Comparison of ENCODE assay signal across 19 cellular contexts in genomic region chr11:1792461-1792860, GRCh38. TPM values are rescaled to one million over a fixed set of nuclear protein-coding genes. Genes with fewer than 3 reads are reported as not detected.
DNase-seq lines count a peak whose midpoint lies in the region; ATAC-seq and TF ChIP-seq lines count a peak whose summit lies in the region.
"Had no signal": no experiment of that assay in that cellular context is flagged by ENCODE, and none has a peak within 500 bp of the region (broad histone marks: within the 10 kb centered on the region; RNA-seq: fewer than 3 reads in every experiment).

No MANE protein-coding gene starts in this region.

- H3K4me1 Mint-ChIP-seq in activated CD4-positive, alpha-beta memory T cell treated with anti-CD3 and anti-CD28 coated beads, Interleukin-2, amount 10 ng/mL, durations not matched to agents 7 days and 5 days: peaks cover 14% of the 10 kb centered on the region
- peaks cover 2% of the 10 kb centered on the region for H3K4me1 Mint-ChIP-seq in activated CD4-positive, alpha-beta memory T cell treated with anti-CD3 and anti-CD28 coated beads for 36 hours (ENCODE audit: low read depth)
- H3K4me1 Mint-ChIP-seq in activated naive CD8-positive, alpha-beta T cell treated with anti-CD3 and anti-CD28 coated beads for 36 hours: peaks cover 3% of the 10 kb centered on the region
- H3K4me1 Mint-ChIP-seq: neural crest cell had no signal

- H3K4me3 Mint-ChIP-seq in activated CD4-positive, alpha-beta memory T cell treated with anti-CD3 and anti-CD28 coated beads, Interleukin-2, amount 10 ng/mL, durations not matched to agents 7 days and 5 days: peak overlapping the region; percentile 42
- H3K4me3 Mint-ChIP-seq in activated CD4-positive, alpha-beta memory T cell treated with anti-CD3 and anti-CD28 coated beads for 36 hours: no peak overlapping the region
- peak overlapping the region; percentile 72 for H3K4me3 Mint-ChIP-seq in activated naive CD8-positive, alpha-beta T cell treated with anti-CD3 and anti-CD28 coated beads for 36 hours
- H3K4me3 Mint-ChIP-seq: neural crest cell; stimulated activated memory B cell treated with anti-CD40 and anti-IgM and Interleukin-4, amounts not matched to agents 10 μg/mL and 1 μg/mL and 100 μg/mL, for 72 hours had no signal

- POLR2A ChIA-PET in activated CD4-positive, alpha-beta memory T cell treated with anti-CD3 and anti-CD28 coated beads, Interleukin-2, amount 10 ng/mL, durations not matched to agents 7 days and 5 days (lab: Charles Lee): no interaction called here
- POLR2A ChIA-PET in activated CD4-positive, alpha-beta memory T cell treated with anti-CD3 and anti-CD28 coated beads for 36 hours (lab: Charles Lee): no interaction called here

- no peaks in the 10 kb centered on the region for H3K4me1 ChIP-seq in ascending aorta
- H3K4me1 ChIP-seq: BE2C, gastrocnemius medialis had no signal

- no peaks in the 10 kb centered on the region for H3K36me3 ChIP-seq in ascending aorta
- H3K36me3 ChIP-seq: BE2C, gastrocnemius medialis, transverse colon had no signal

- H3K36me3 Mint-ChIP-seq in activated CD4-positive, alpha-beta memory T cell treated with anti-CD3 and anti-CD28 coated beads, Interleukin-2, amount 10 ng/mL, durations not matched to agents 7 days and 5 days (ENCODE audit: low read depth): no peaks in the 10 kb centered on the region
- peaks cover 3% of the 10 kb centered on the region for H3K36me3 Mint-ChIP-seq in activated CD4-positive, alpha-beta memory T cell treated with anti-CD3 and anti-CD28 coated beads for 36 hours
- peaks cover 6% of the 10 kb centered on the region for H3K36me3 Mint-ChIP-seq in activated naive CD8-positive, alpha-beta T cell treated with anti-CD3 and anti-CD28 coated beads for 36 hours
- H3K36me3 Mint-ChIP-seq: stimulated activated memory B cell treated with anti-CD40 and anti-IgM and Interleukin-4, amounts not matched to agents 10 μg/mL and 1 μg/mL and 100 μg/mL, for 72 hours had no signal

- intact Hi-C loops in activated CD4-positive, alpha-beta memory T cell treated with anti-CD3 and anti-CD28 coated beads for 36 hours (cut with micrococcal nuclease): loop anchor here (10.0 kb wide), 1 partner anchor 88 kb away; no protein-coding TSS in a partner anchor
- intact Hi-C loops in sciatic nerve (cut with DNase I): no loop called here
- intact Hi-C loops in ascending aorta (cut with DNase I): no loop called here

- no peak overlapping the region for H3K4me3 ChIP-seq in ascending aorta
- H3K4me3 ChIP-seq: gastrocnemius medialis, transverse colon had no signal

- peak overlapping the region; percentile 67 for H3K27ac Mint-ChIP-seq in activated CD4-positive, alpha-beta memory T cell treated with anti-CD3 and anti-CD28 coated beads, Interleukin-2, amount 10 ng/mL, durations not matched to agents 7 days and 5 days
- H3K27ac Mint-ChIP-seq in activated CD4-positive, alpha-beta memory T cell treated with anti-CD3 and anti-CD28 coated beads for 36 hours: no peak overlapping the region
- H3K27ac Mint-ChIP-seq in activated naive CD8-positive, alpha-beta T cell treated with anti-CD3 and anti-CD28 coated beads for 36 hours: no peak overlapping the region
- H3K27ac Mint-ChIP-seq: stimulated activated memory B cell treated with anti-CD40 and anti-IgM and Interleukin-4, amounts not matched to agents 10 μg/mL and 1 μg/mL and 100 μg/mL, for 72 hours had no signal

- no peak for ATAC-seq in sciatic nerve
- ATAC-seq: gastrocnemius medialis; Right ventricle myocardium inferior; stimulated activated memory B cell treated with anti-CD40 and anti-IgM and Interleukin-4, amounts not matched to agents 10 μg/mL and 1 μg/mL and 100 μg/mL, for 72 hours had no signal

- H3K27me3 Mint-ChIP-seq in activated CD4-positive, alpha-beta memory T cell treated with anti-CD3 and anti-CD28 coated beads, Interleukin-2, amount 10 ng/mL, durations not matched to agents 7 days and 5 days: peaks cover 38% of the 10 kb centered on the region
- H3K27me3 Mint-ChIP-seq in activated CD4-positive, alpha-beta memory T cell treated with anti-CD3 and anti-CD28 coated beads for 36 hours: peaks cover 13% of the 10 kb centered on the region
- no peaks in the 10 kb centered on the region for H3K27me3 Mint-ChIP-seq in activated naive CD8-positive, alpha-beta T cell treated with anti-CD3 and anti-CD28 coated beads for 36 hours

- CTCF ChIA-PET in activated CD4-positive, alpha-beta memory T cell treated with anti-CD3 and anti-CD28 coated beads, Interleukin-2, amount 10 ng/mL, durations not matched to agents 7 days and 5 days (lab: Charles Lee): interaction anchor here (0.7 to 1.8 kb wide), 6 partner anchors 16 to 110 kb away, joined by 3 to 5 read pairs (median 3); no protein-coding TSS in a partner anchor
- CTCF ChIA-PET in activated CD4-positive, alpha-beta memory T cell treated with anti-CD3 and anti-CD28 coated beads for 36 hours (lab: Charles Lee): interaction anchor here (0.6 to 3.2 kb wide), 2 partner anchors 40 to 175 kb away, joined by 3 to 11 read pairs; no protein-coding TSS in a partner anchor

- no peaks in the 10 kb centered on the region for H3K27me3 ChIP-seq in ascending aorta

- no peaks in the 10 kb centered on the region for H3K9me3 Mint-ChIP-seq in activated CD4-positive, alpha-beta memory T cell treated with anti-CD3 and anti-CD28 coated beads, Interleukin-2, amount 10 ng/mL, durations not matched to agents 7 days and 5 days
- peaks cover 4% of the 10 kb centered on the region for H3K9me3 Mint-ChIP-seq in activated CD4-positive, alpha-beta memory T cell treated with anti-CD3 and anti-CD28 coated beads for 36 hours
- H3K9me3 Mint-ChIP-seq in activated naive CD8-positive, alpha-beta T cell treated with anti-CD3 and anti-CD28 coated beads for 36 hours: peaks cover 1% of the 10 kb centered on the region
- H3K9me3 Mint-ChIP-seq: neural crest cell had no signal

- no peak for TF ChIP-seq CTCF in ascending aorta (IDR thresholded peaks at IDR 0.05)

- H3K27ac ChIP-seq in ascending aorta: no peak overlapping the region
- H3K27ac ChIP-seq: gastrocnemius medialis, transverse colon had no signal

- DNase-seq in activated CD4-positive, alpha-beta memory T cell treated with anti-CD3 and anti-CD28 coated beads, Interleukin-2, amount 10 ng/mL, durations not matched to agents 7 days and 5 days: no peak
- DNase-seq in activated CD4-positive, alpha-beta memory T cell treated with anti-CD3 and anti-CD28 coated beads for 36 hours: no peak
- DNase-seq in NOMO-1 (lab: John Stamatoyannopoulos, UW; ENCODE audit: unreplicated experiment in 2 of 2) (peak; percentile 41 to 60), sciatic nerve (ENCODE audit: low spot score) (peak; percentile 18), NCI-H446 treated with DMSO at 0.1 percent for 48 hours (lab: John Stamatoyannopoulos, UW) (no peak), ascending aorta (ENCODE audit: low spot score in 2 of 2) (no peak), germinal center (ENCODE audit: low spot score) (no peak)
- DNase-seq in activated naive CD8-positive, alpha-beta T cell treated with anti-CD3 and anti-CD28 coated beads for 36 hours: no peak
- DNase-seq: 8988T, BE2C, DMS153, gastrocnemius medialis, NCI-H187, retina had no signal

- no peaks in the 10 kb centered on the region for H3K9me3 ChIP-seq in ascending aorta
- H3K9me3 ChIP-seq: BE2C, gastrocnemius medialis, transverse colon had no signal

RNA-seq across cellular contexts. Expression of gene CTSD, which starts 28.7 kb away (rescaled TPM):
- 100 to 1,000 TPM; 156 to 172 TPM for total RNA-seq in activated CD4-positive, alpha-beta memory T cell treated with anti-CD3 and anti-CD28 coated beads, Interleukin-2, amount 10 ng/mL, durations not matched to agents 7 days and 5 days
- total RNA-seq in activated CD4-positive, alpha-beta memory T cell treated with anti-CD3 and anti-CD28 coated beads for 36 hours: 10 to 100 TPM; 52.0 to 58.7 TPM
- 10 to 100 TPM; 40.9 to 43.0 TPM for total RNA-seq in activated naive CD8-positive, alpha-beta T cell treated with anti-CD3 and anti-CD28 coated beads for 36 hours
- total RNA-seq in sciatic nerve (554 TPM), ascending aorta (777 TPM)

RNA-seq across cellular contexts. Expression of gene IFITM10, which starts 42.1 kb away (rescaled TPM):
- 1 to 10 TPM in 1 of 2 experiments, under 1 TPM in 1; 0.70 to 1.3 TPM for total RNA-seq in activated CD4-positive, alpha-beta memory T cell treated with anti-CD3 and anti-CD28 coated beads, Interleukin-2, amount 10 ng/mL, durations not matched to agents 7 days and 5 days
- under 1 TPM; 0.27 to 0.29 TPM for total RNA-seq in activated CD4-positive, alpha-beta memory T cell treated with anti-CD3 and anti-CD28 coated beads for 36 hours
- total RNA-seq in activated naive CD8-positive, alpha-beta T cell treated with anti-CD3 and anti-CD28 coated beads for 36 hours: not detected
- total RNA-seq in sciatic nerve (3.4 TPM), ascending aorta (2.9 TPM)
- total RNA-seq: neural crest cell had no signal

RNA-seq across cellular contexts. Expression of gene SYT8, which starts 42.3 kb away (rescaled TPM):
- not detected for total RNA-seq in activated CD4-positive, alpha-beta memory T cell treated with anti-CD3 and anti-CD28 coated beads, Interleukin-2, amount 10 ng/mL, durations not matched to agents 7 days and 5 days
- total RNA-seq in activated CD4-positive, alpha-beta memory T cell treated with anti-CD3 and anti-CD28 coated beads for 36 hours: not detected
- not detected for total RNA-seq in activated naive CD8-positive, alpha-beta T cell treated with anti-CD3 and anti-CD28 coated beads for 36 hours
- total RNA-seq in sciatic nerve (1.1 TPM), ascending aorta (not detected)
- total RNA-seq: gastrocnemius medialis, M059J, neural crest cell, Right ventricle myocardium inferior had no signal

RNA-seq across cellular contexts. Expression of gene TNNI2, which starts 46.3 kb away (rescaled TPM):
- total RNA-seq in activated CD4-positive, alpha-beta memory T cell treated with anti-CD3 and anti-CD28 coated beads, Interleukin-2, amount 10 ng/mL, durations not matched to agents 7 days and 5 days: under 1 TPM; 0.38 to 0.60 TPM
- total RNA-seq in activated CD4-positive, alpha-beta memory T cell treated with anti-CD3 and anti-CD28 coated beads for 36 hours: not detected
- under 1 TPM in 1 of 2 experiments, not detected in 1; 0.31 TPM for total RNA-seq in activated naive CD8-positive, alpha-beta T cell treated with anti-CD3 and anti-CD28 coated beads for 36 hours
- total RNA-seq in sciatic nerve: not detected
- total RNA-seq in ascending aorta: not detected
- total RNA-seq: M059J, neural crest cell had no signal

Comparison
In these comparisons a context has a peak if more than half of its experiments do, and no peak if none do; other contexts are left out.
1. DNase-seq: peak in NOMO-1 (2 of 2) and sciatic nerve (single experiment); none in activated CD4-positive, alpha-beta memory T cell treated with anti-CD3 and anti-CD28 coated beads, Interleukin-2, amount 10 ng/mL, durations not matched to agents 7 days and 5 days (single experiment), activated CD4-positive, alpha-beta memory T cell treated with anti-CD3 and anti-CD28 coated beads for 36 hours (single experiment), activated naive CD8-positive, alpha-beta T cell treated with anti-CD3 and anti-CD28 coated beads for 36 hours (single experiment), NCI-H446 treated with DMSO at 0.1 percent for 48 hours (single experiment), ascending aorta (0 of 2) and germinal center (single experiment).